In the genomic region with DNA sequence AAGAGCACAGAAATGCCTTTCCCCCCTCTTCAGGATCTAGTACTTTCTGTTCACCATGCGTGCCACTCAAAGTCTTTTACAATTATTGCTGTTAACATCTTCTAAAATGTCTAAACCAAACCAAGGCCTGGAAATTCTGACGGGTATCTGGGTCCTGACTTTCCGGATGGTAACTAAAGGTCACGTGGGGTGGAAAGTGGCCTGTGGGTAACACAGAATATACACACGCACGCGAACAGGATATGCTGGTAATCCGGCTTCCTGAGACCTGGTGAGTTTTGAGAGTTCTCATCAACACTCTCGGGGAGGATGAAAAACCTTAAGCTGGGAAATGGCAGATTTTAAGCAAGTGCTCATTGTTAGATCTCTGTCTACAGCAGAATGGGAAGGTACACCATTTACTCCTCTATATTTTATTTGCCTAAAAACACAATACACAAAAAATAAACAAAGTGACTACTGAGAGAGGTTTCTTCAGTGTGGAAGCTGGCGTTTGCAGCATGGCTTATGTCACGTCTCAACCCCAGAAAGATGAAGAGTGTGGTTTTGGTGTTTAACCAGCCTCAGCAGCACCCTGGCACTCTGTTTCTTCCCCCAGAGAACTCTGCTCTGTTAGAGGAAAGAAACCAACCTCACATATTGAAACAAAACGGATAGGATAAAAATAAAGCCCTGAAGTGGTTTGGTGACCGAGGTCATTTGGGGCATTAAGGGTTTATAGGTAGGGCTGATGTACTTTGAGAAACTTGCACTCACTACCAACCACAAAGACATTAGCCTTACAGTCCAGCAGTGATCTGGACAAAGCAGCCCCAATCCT, we compare ENCODE assay signal across 8 cellular contexts. TPM values are rescaled to one million over a fixed set of nuclear protein-coding genes. Genes with fewer than 3 reads are reported as not detected.
A peak's percentile ranks its signal among the peaks of the same experiment; 100 is the strongest.
DNase-seq lines count a peak whose midpoint lies in the region; ATAC-seq and TF ChIP-seq lines count a peak whose summit lies in the region.

No MANE protein-coding gene starts in this region.

- peak; percentile 58 to 93 (median 78) for DNase-seq in CD8-positive, alpha-beta T cell
- DNase-seq in activated naive CD4-positive, alpha-beta T cell treated with anti-CD3 and anti-CD28 coated beads, Interleukin-2, amount 10 ng/mL, durations not matched to agents 7 days and 5 days: peak; percentile 93
- peak; percentile 86 for DNase-seq in stimulated activated CD4-positive, alpha-beta T cell treated with anti-CD3 and anti-CD28 coated beads, Interleukin-2, amount 100 ng/mL, for 4 hours (ENCODE audit: low read depth)
- no peak for DNase-seq in NCI-H187 (lab: John Stamatoyannopoulos, UW)
- no peak for DNase-seq in retina

- H3K9me3 ChIP-seq in CD8-positive, alpha-beta T cell (ENCODE audit: low read length): no peaks in the 10 kb centered on the region
- H3K9me3 ChIP-seq in OCI-LY1 (ENCODE audit: low read length): no peaks in the 10 kb centered on the region

- H3K9ac ChIP-seq in OCI-LY1 (ENCODE audit: low read length): peak overlapping the region; percentile 59

- no peaks in the 10 kb centered on the region for H3K9me3 Mint-ChIP-seq in CD8-positive, alpha-beta T cell
- no peaks in the 10 kb centered on the region for H3K9me3 Mint-ChIP-seq in activated naive CD4-positive, alpha-beta T cell treated with anti-CD3 and anti-CD28 coated beads, Interleukin-2, amount 10 ng/mL, durations not matched to agents 7 days and 5 days

- peaks cover 86% of the 10 kb centered on the region for H3K4me1 ChIP-seq in CD8-positive, alpha-beta T cell (ENCODE audit: insufficient read depth, low read length)
- peaks cover 27% of the 10 kb centered on the region for H3K4me1 ChIP-seq in OCI-LY1 (ENCODE audit: insufficient read depth, low read length, severe bottlenecking)

- H3K36me3 ChIP-seq in CD8-positive, alpha-beta T cell (ENCODE audit: insufficient read depth, low read length): no peaks in the 10 kb centered on the region
- H3K36me3 ChIP-seq in OCI-LY1 (ENCODE audit: insufficient read depth, low read length): 0 out of 2 replicates have a peak, but pooled peaks cover 7% of the 10 kb centered on the region

- H3K9me2 ChIP-seq in OCI-LY1 (ENCODE audit: low read depth, low read length): no peaks in the 10 kb centered on the region

- CTCF ChIA-PET in CD8-positive, alpha-beta T cell (lab: Charles Lee): interaction anchor here (0.9 to 11.2 kb wide), 6 partner anchors 12 to 210 kb away, joined by 3 to 124 read pairs (median 11); partner anchors contain the start of gene HIC1
- CTCF ChIA-PET in activated naive CD4-positive, alpha-beta T cell treated with anti-CD3 and anti-CD28 coated beads, Interleukin-2, amount 10 ng/mL, durations not matched to agents 7 days and 5 days (lab: Charles Lee): interaction anchor here (1.1 to 11.4 kb wide), 6 partner anchors 10 to 211 kb away, joined by 3 to 71 read pairs (median 7); partner anchors contain the start of gene HIC1

- no peaks in the 10 kb centered on the region for H4K20me1 ChIP-seq in OCI-LY1 (ENCODE audit: insufficient read depth, low read length)

- intact Hi-C loops in CD8-positive, alpha-beta T cell (cut with DNase I, micrococcal nuclease): loop anchor here (1.0 to 5.0 kb wide), 9 partner anchors 8 to 212 kb away; partner anchors contain the start of gene MNT (in 2 of the 2)

- no peak for TF ChIP-seq CTCF in CD8-positive, alpha-beta T cell (IDR thresholded peaks at IDR 0.05)
- no peak for TF ChIP-seq CTCF in OCI-LY1 (IDR thresholded peaks at IDR 0.05; ENCODE audit: low read length)

- POLR2A ChIA-PET in CD8-positive, alpha-beta T cell (lab: Charles Lee): interaction anchor here (0.8 to 3.3 kb wide), 12 partner anchors 8 to 549 kb away, joined by 3 to 16 read pairs (median 4); partner anchors contain the start of genes HIC1, SMG6, SRR and TSR1

- H3K4me2 ChIP-seq in OCI-LY1 (ENCODE audit: low read length): peak overlapping the region; percentile 70

- H3K27ac ChIP-seq in CD8-positive, alpha-beta T cell (ENCODE audit: low read depth, low read length): peak overlapping the region; percentile 88
- H3K27ac ChIP-seq in OCI-LY1 (ENCODE audit: low read depth, low read length, poor library complexity, severe bottlenecking): peak overlapping the region; percentile 95

- H3F3A ChIP-seq in OCI-LY1 (ENCODE audit: insufficient read depth, low read length): 0 out of 2 replicates have a peak, but pooled peaks cover 11% of the 10 kb centered on the region

- H3K36me3 Mint-ChIP-seq in CD8-positive, alpha-beta T cell: peaks cover 25% of the 10 kb centered on the region
- peaks cover 52% of the 10 kb centered on the region for H3K36me3 Mint-ChIP-seq in activated naive CD4-positive, alpha-beta T cell treated with anti-CD3 and anti-CD28 coated beads, Interleukin-2, amount 10 ng/mL, durations not matched to agents 7 days and 5 days

- peak; percentile 79 for ATAC-seq in CD8-positive, alpha-beta T cell
- peak; percentile 64 for ATAC-seq in GM21529 (IDR thresholded peaks at IDR 0.05; ENCODE audit: unreplicated experiment)
- ATAC-seq in GM21360 (IDR thresholded peaks at IDR 0.05; ENCODE audit: unreplicated experiment): no peak

- H3K79me2 ChIP-seq in OCI-LY1 (ENCODE audit: insufficient read depth, low read length): no peaks in the 10 kb centered on the region

- no peaks in the 10 kb centered on the region for H3K27me3 ChIP-seq in CD8-positive, alpha-beta T cell (ENCODE audit: insufficient read depth, low read length)
- no peaks in the 10 kb centered on the region for H3K27me3 ChIP-seq in OCI-LY1 (ENCODE audit: insufficient read depth, low read length)

- H3K4me1 Mint-ChIP-seq in CD8-positive, alpha-beta T cell (ENCODE audit: low read depth): peaks cover 83% of the 10 kb centered on the region
- peaks cover 89% of the 10 kb centered on the region for H3K4me1 Mint-ChIP-seq in activated naive CD4-positive, alpha-beta T cell treated with anti-CD3 and anti-CD28 coated beads, Interleukin-2, amount 10 ng/mL, durations not matched to agents 7 days and 5 days

- no peaks in the 10 kb centered on the region for H3K27me3 Mint-ChIP-seq in CD8-positive, alpha-beta T cell (ENCODE audit: low read depth)
- H3K27me3 Mint-ChIP-seq in activated naive CD4-positive, alpha-beta T cell treated with anti-CD3 and anti-CD28 coated beads, Interleukin-2, amount 10 ng/mL, durations not matched to agents 7 days and 5 days: no peaks in the 10 kb centered on the region

- no peak overlapping the region for H2AFZ ChIP-seq in OCI-LY1 (ENCODE audit: low read length)

- H3K4me3 Mint-ChIP-seq in CD8-positive, alpha-beta T cell: peak overlapping the region; percentile 58
- H3K4me3 Mint-ChIP-seq in activated naive CD4-positive, alpha-beta T cell treated with anti-CD3 and anti-CD28 coated beads, Interleukin-2, amount 10 ng/mL, durations not matched to agents 7 days and 5 days: peak overlapping the region; percentile 80

- peak overlapping the region; percentile 96 for H3K27ac Mint-ChIP-seq in CD8-positive, alpha-beta T cell
- peak overlapping the region; percentile 99 for H3K27ac Mint-ChIP-seq in activated naive CD4-positive, alpha-beta T cell treated with anti-CD3 and anti-CD28 coated beads, Interleukin-2, amount 10 ng/mL, durations not matched to agents 7 days and 5 days

- H3K4me3 ChIP-seq in CD8-positive, alpha-beta T cell (ENCODE audit: low read depth, low read length): peak overlapping the region; percentile 51
- peak overlapping the region; percentile 48 for H3K4me3 ChIP-seq in OCI-LY1 (ENCODE audit: low read depth, low read length, poor library complexity, severe bottlenecking)

RNA-seq across cellular contexts. Expression of gene SMG6, which starts 37.3 kb away (rescaled TPM):
- 10 to 100 TPM; 36.1 to 37.8 TPM for total RNA-seq in CD8-positive, alpha-beta T cell

RNA-seq across cellular contexts. Expression of gene SRR, which starts 37.5 kb away (rescaled TPM):
- 1 to 10 TPM; 1.8 to 2.9 TPM for total RNA-seq in CD8-positive, alpha-beta T cell

Comparison
In these comparisons a context has a peak if more than half of its experiments do, and no peak if none do; other contexts are left out.
1. DNase-seq: peak in CD8-positive, alpha-beta T cell (7 of 7), activated naive CD4-positive, alpha-beta T cell treated with anti-CD3 and anti-CD28 coated beads, Interleukin-2, amount 10 ng/mL, durations not matched to agents 7 days and 5 days (single experiment) and stimulated activated CD4-positive, alpha-beta T cell treated with anti-CD3 and anti-CD28 coated beads, Interleukin-2, amount 100 ng/mL, for 4 hours (single experiment); none in NCI-H187 (0 of 2) and retina (single experiment).